ENCODE assay signal across 28 cellular contexts in the genomic region with DNA sequence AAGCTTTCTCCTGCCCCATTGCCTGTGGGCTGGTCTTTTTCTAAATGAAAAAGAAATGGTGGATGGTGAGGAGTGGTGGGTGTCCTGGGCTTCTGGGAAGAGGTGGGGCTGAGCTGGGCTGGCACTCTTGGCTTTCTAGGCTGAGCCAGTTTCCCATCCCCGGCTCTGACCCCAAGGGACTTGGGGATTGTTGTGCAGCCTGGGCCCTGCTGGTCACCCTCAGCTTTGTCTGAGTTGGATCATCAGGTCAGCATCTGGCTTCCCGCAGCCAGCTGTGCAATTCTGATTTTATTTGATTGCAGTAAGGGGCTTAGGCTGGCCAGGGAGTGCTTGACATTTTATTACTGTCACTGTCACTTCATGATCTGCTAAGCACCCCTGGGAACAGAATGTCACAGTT. TPM values are rescaled to one million over a fixed set of nuclear protein-coding genes. Genes with fewer than 3 reads are reported as not detected.
"Had no signal": no experiment of that assay in that cellular context is flagged by ENCODE, and none has a peak within 500 bp of the region (broad histone marks: within the 10 kb centered on the region; RNA-seq: fewer than 3 reads in every experiment).

No MANE protein-coding gene starts in this region.

- DNase-seq: activated B cell treated with CpG ODN at 0.5 μM for 24 hours; activated CD4-positive, alpha-beta T cell treated with anti-CD3 and anti-CD28 coated beads for 48 hours; activated CD4-positive, alpha-beta T cell treated with anti-CD3 and anti-CD28 coated beads, Interleukin-2, amount 50 U/mL, for 1 hour; activated CD4-positive, alpha-beta T cell treated with anti-CD3 and anti-CD28 coated beads, Interleukin-2, amount 50 U/mL, for 48 hours; activated CD8-positive, alpha-beta memory T cell treated with anti-CD3 and anti-CD28 coated beads for 24 hours; activated CD8-positive, alpha-beta T cell treated with anti-CD3 and anti-CD28 coated beads for 36 hours; activated effector memory CD4-positive, alpha-beta T cell treated with Interleukin-2 at 50 U/mL for 16 hours; activated gamma-delta T cell treated with Interleukin-2 at 50 U/mL for 16 hours; activated naive CD4-positive, alpha-beta T cell treated with anti-CD3 and anti-CD28 coated beads, Interleukin-2, amount 50 U/mL, for 16 hours; activated naive CD4-positive, alpha-beta T cell treated with Interleukin-2 at 50 U/mL for 16 hours; activated T-cell treated with anti-CD3 and anti-CD28 coated beads, Interleukin-2, amount 50 U/mL, for 4 hours; amygdala; aorta; body of pancreas; caudate nucleus; cortex of kidney; dermis blood vessel endothelial cell; effector CD4-positive, alpha-beta T cell; effector memory CD8-positive, alpha-beta T cell; erythroblast; foreskin keratinocyte; gastrocnemius medialis; T-helper 2 cell had no signal

- FAIRE-seq: colon had no signal

- H3K4me1 ChIP-seq: body of pancreas, gastrocnemius medialis had no signal

- H3K4me3 ChIP-seq: body of pancreas, esophagus muscularis mucosa, gastrocnemius medialis had no signal

- H3K27ac ChIP-seq: body of pancreas, esophagus muscularis mucosa, foreskin keratinocyte, gastrocnemius medialis had no signal

- H3K36me3 ChIP-seq: esophagus muscularis mucosa, gastrocnemius medialis had no signal

- H3K9me3 ChIP-seq: body of pancreas, esophagus muscularis mucosa, gastrocnemius medialis had no signal

RNA-seq across cellular contexts. Expression of gene GLRA1, which starts 25.3 kb away (rescaled TPM):
- total RNA-seq: activated B cell treated with CpG ODN at 0.5 μM for 24 hours; activated CD8-positive, alpha-beta T cell treated with anti-CD3 and anti-CD28 coated beads for 36 hours; activated T-cell treated with anti-CD3 and anti-CD28 coated beads, Interleukin-2, amount 50 U/mL, for 4 hours; activated T-helper 17 cell treated with anti-CD3 and anti-CD28 coated beads, Interleukin-2, amount 50 U/mL, for 72 hours; aorta; body of pancreas; chondrocyte; dermis blood vessel endothelial cell; esophagus muscularis mucosa; foreskin keratinocyte; gastrocnemius medialis; T-helper 1 cell treated with Interleukin-12 subunit alpha and Interleukin-12 subunit beta and Interleukin-4 antibody, amounts not matched to agents 30 ng/mL and 1 ng/mL, for 36 hours had no signal
- polyA plus RNA-seq: aorta, foreskin keratinocyte had no signal
